ENCODE assay signal across 19 cellular contexts in genomic region chr4:77082886-77083608, GRCh38. TPM values are rescaled to one million over a fixed set of nuclear protein-coding genes. Genes with fewer than 3 reads are reported as not detected.
DNase-seq lines count a peak whose midpoint lies in the region; ATAC-seq, FAIRE-seq and TF ChIP-seq lines count a peak whose summit lies in the region.
"Had no signal": no experiment of that assay in that cellular context is flagged by ENCODE, and none has a peak within 500 bp of the region (broad histone marks: within the 10 kb centered on the region; RNA-seq: fewer than 3 reads in every experiment).

No MANE protein-coding gene starts in this region.

- DNase-seq in NOMO-1 treated with DMSO at 0.1 percent for 48 hours (lab: John Stamatoyannopoulos, UW; ENCODE audit: unreplicated experiment) (peak; percentile 56), cerebellum (ENCODE audit: low spot score) (peak; percentile 34), trophoblast cell (no peak), GM12892 (ENCODE audit: insufficient read length) (no peak), KG1 (lab: John Stamatoyannopoulos, UW) (no peak), NCI-H345 treated with DMSO at 0.1 percent for 48 hours (lab: John Stamatoyannopoulos, UW; ENCODE audit: unreplicated experiment) (no peak)
- DNase-seq: Calu3; CD4-positive, alpha-beta T cell; DMS79 treated with DMSO at 0.1 percent for 48 hours; KBM-7; MM.1S; NCI-H187 treated with DMSO at 0.1 percent for 48 hours; NCI-H446 treated with DMSO at 0.1 percent for 48 hours; PC-9; T-cell had no signal

- TF ChIP-seq EP300 in gastroesophageal sphincter (IDR thresholded peaks at IDR 0.05) = no peak

- no peak overlapping the region for H4K8ac ChIP-seq in trophoblast cell (ENCODE audit: low read depth, low read length)

- CTCF ChIA-PET in HEK293 (lab: Yijun Ruan, JAX) = no interaction called here

- no CpG with 5 or more reads among the region's 11 CpGs for WGBS in trophoblast cell (ENCODE audit: extremely low coverage, insufficient coverage, insufficient read length)
- 88 to 93% methylated on average over 3 to 11 of the region's 11 CpGs for WGBS in gastroesophageal sphincter (ENCODE audit: low coverage in 1 of 2), 2 donors

- H2AFZ ChIP-seq in trophoblast cell (ENCODE audit: insufficient read depth, low read length, poor library complexity) = no peak overlapping the region
- H2AFZ ChIP-seq: PC-9 had no signal

- no peaks in the 10 kb centered on the region for H3K27me3 ChIP-seq in trophoblast cell (ENCODE audit: insufficient read depth, low read length)
- no peaks in the 10 kb centered on the region for H3K27me3 ChIP-seq in gastroesophageal sphincter

- H3K4me2 ChIP-seq in trophoblast cell (ENCODE audit: low read length) = no peak overlapping the region
- H3K4me2 ChIP-seq: PC-9 had no signal

- H4K12ac ChIP-seq in trophoblast cell (ENCODE audit: low read depth, low read length) = no peak overlapping the region

- ATAC-seq in gastroesophageal sphincter = no peak
- ATAC-seq: T-cell had no signal

- H3K23ac ChIP-seq in trophoblast cell (ENCODE audit: low read length) = no peak overlapping the region

- H3K4me3 ChIP-seq in HEK293 (ENCODE audit: low read depth, low read length) (no peak overlapping the region), trophoblast cell (ENCODE audit: low read depth, low read length) (no peak overlapping the region), gastroesophageal sphincter (no peak overlapping the region)
- H3K4me3 ChIP-seq: HAP-1, PC-9, SK-N-MC had no signal

- H3K36me3 ChIP-seq in HEK293 (ENCODE audit: control insufficient read depth in 2 of 2, insufficient read depth in 1 of 2, low read length in 2 of 2) (no peaks in the 10 kb centered on the region), trophoblast cell (ENCODE audit: control insufficient read depth in 1 of 2, insufficient read depth in 2 of 2, low read length in 2 of 2) (no peaks in the 10 kb centered on the region), gastroesophageal sphincter (no peaks in the 10 kb centered on the region)
- H3K36me3 ChIP-seq: HAP-1 had no signal

- no peak for FAIRE-seq in GM12892 (lab: Jason Lieb, UNC)

- no peak overlapping the region for H3K18ac ChIP-seq in trophoblast cell (ENCODE audit: low read length)

- H3K14ac ChIP-seq in trophoblast cell (ENCODE audit: low read length) = no peak overlapping the region

- no peak overlapping the region for H3K9ac ChIP-seq in trophoblast cell (ENCODE audit: low read length)

- H3K4ac ChIP-seq in trophoblast cell (ENCODE audit: low read depth, low read length) = no peak overlapping the region

- H2BK5ac ChIP-seq in trophoblast cell (ENCODE audit: low read depth, low read length, poor library complexity) = no peak overlapping the region

- H3K4me1 ChIP-seq in HEK293 (ENCODE audit: control insufficient read depth, insufficient read depth, low read length) = no peaks in the 10 kb centered on the region
- H3K4me1 ChIP-seq in trophoblast cell (ENCODE audit: control insufficient read depth in 1 of 2, insufficient read depth in 2 of 2, low read length in 2 of 2) = peaks cover 2 to 7% of the 10 kb centered on the region in 2 experiments
- peaks cover 0 to 8% (median 0%) of the 10 kb centered on the region in 3 donors for H3K4me1 ChIP-seq in gastroesophageal sphincter

- no peak for TF ChIP-seq CTCF in HEK293 (tag by site-specific recombination; IDR thresholded peaks at IDR 0.05)
- TF ChIP-seq CTCF in gastroesophageal sphincter (IDR thresholded peaks at IDR 0.05) = no peak

- H2BK120ac ChIP-seq in trophoblast cell (ENCODE audit: insufficient read depth, low read length, poor library complexity) = no peak overlapping the region

- H3K27ac ChIP-seq in HEK293 (ENCODE audit: extremely low read depth, low read depth, low read length) (no peak overlapping the region), trophoblast cell (ENCODE audit: low read depth, low read length) (no peak overlapping the region), gastroesophageal sphincter (no peak overlapping the region)
- H3K27ac ChIP-seq: PC-9, SK-N-MC had no signal

- TF ChIP-seq POLR2A in GM12892 (IDR thresholded peaks at IDR 0.05; ENCODE audit: low read depth, low read length) (no peak), gastroesophageal sphincter (IDR thresholded peaks at IDR 0.05) (no peak)

- H3K9me3 ChIP-seq in HEK293 (ENCODE audit: control insufficient read depth, insufficient read depth, low read depth, low read length) (no peaks in the 10 kb centered on the region), trophoblast cell (ENCODE audit: insufficient read depth, low read depth, low read length) (no peaks in the 10 kb centered on the region), gastroesophageal sphincter (no peaks in the 10 kb centered on the region)
- H3K9me3 ChIP-seq: HAP-1 had no signal

- POLR2A ChIA-PET in HEK293 (lab: Yijun Ruan, JAX) = no interaction called here

- H2AK5ac ChIP-seq in trophoblast cell (ENCODE audit: low read length) = no peak overlapping the region

- no peaks in the 10 kb centered on the region for H3K79me2 ChIP-seq in trophoblast cell (ENCODE audit: control insufficient read depth, insufficient read depth, low read length, poor library complexity)

- H3K79me1 ChIP-seq in trophoblast cell (ENCODE audit: low read length) = no peaks in the 10 kb centered on the region

- peak overlapping the region; percentile 63 for H2BK12ac ChIP-seq in trophoblast cell (ENCODE audit: low read length)

- no peak overlapping the region for H4K91ac ChIP-seq in trophoblast cell (ENCODE audit: low read depth, low read length)

TF ChIP-seq in HEK293, 187 proteins besides CTCF, POLR2A, EP300 and RAD21:
- peak; percentile 51 for TF ChIP-seq SETDB1 (IDR thresholded peaks at IDR 0.05; ENCODE audit: insufficient read length, low read length)
- no peak for TF ChIP-seq OSR2 (tag by site-specific recombination; IDR thresholded peaks at IDR 0.05)
- TF ChIP-seq FEZF1 (tag by site-specific recombination; IDR thresholded peaks at IDR 0.05) = no peak
- no peak for TF ChIP-seq ZNF280D (tag by site-specific recombination; IDR thresholded peaks at IDR 0.05)

RNA-seq across cellular contexts. Expression of gene CCNI, which starts 7.3 kb away (rescaled TPM):
- total RNA-seq in cerebellum (296 TPM), gastroesophageal sphincter (100 to 1,000 TPM; 307 to 378 (median 358) TPM)
- polyA plus RNA-seq in trophoblast cell (2013) = 223 and 238 TPM in 2 replicates
- polyA plus RNA-seq in GM12892 (2012; ENCODE audit: missing spikeins) = 122 TPM

Comparison
In these comparisons a context has a peak if more than half of its experiments do, and no peak if none do; other contexts are left out.
1. DNase-seq: peak in NOMO-1 treated with DMSO at 0.1 percent for 48 hours (single experiment) and cerebellum (single experiment); none in trophoblast cell (0 of 2), GM12892 (single experiment), KG1 (single experiment) and NCI-H345 treated with DMSO at 0.1 percent for 48 hours (single experiment).